In the genomic region with DNA sequence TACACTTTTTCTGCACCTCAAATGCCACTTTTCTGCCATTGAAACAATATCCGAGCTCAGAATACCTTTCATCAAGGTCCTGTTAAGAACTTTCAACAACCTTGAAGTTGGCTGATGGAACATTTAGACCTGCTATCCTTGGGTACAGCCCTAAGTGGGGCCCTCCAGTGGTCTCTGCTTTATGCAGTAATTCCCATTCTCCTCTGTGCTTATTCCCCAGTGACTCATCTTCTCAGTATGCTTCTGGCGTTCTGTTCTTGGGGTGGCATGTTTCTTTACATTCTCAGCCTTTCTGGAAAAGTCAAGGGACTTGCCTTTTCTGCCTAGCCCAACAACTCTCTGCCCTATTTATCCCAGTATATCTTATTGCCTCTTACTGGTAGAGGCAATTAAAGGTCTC, we compare ENCODE assay signal across 9 cellular contexts. TPM values are rescaled to one million over a fixed set of nuclear protein-coding genes. Genes with fewer than 3 reads are reported as not detected.
A peak's percentile ranks its signal among the peaks of the same experiment; 100 is the strongest.
DNase-seq lines count a peak whose midpoint lies in the region; ATAC-seq and TF ChIP-seq lines count a peak whose summit lies in the region.
"Had no signal": no experiment of that assay in that cellular context is flagged by ENCODE, and none has a peak within 500 bp of the region (broad histone marks: within the 10 kb centered on the region; RNA-seq: fewer than 3 reads in every experiment).

No MANE protein-coding gene starts in this region.

- H3K4me2 ChIP-seq in GM23248 (ENCODE audit: unreplicated experiment) = peak overlapping the region; percentile 21

- H3K9me3 ChIP-seq in GM23248 (ENCODE audit: low read depth) (no peaks in the 10 kb centered on the region), Caco-2 (no peaks in the 10 kb centered on the region)

- H3K4me3 Mint-ChIP-seq in Caco-2 (ENCODE audit: unreplicated experiment) = no peak overlapping the region

- H3K9ac ChIP-seq in GM23248 = no peak overlapping the region

- peaks cover 36% of the 10 kb centered on the region for H3F3A ChIP-seq in GM23248 (ENCODE audit: insufficient read depth)

- peaks cover 100% of the 10 kb centered on the region for H3K79me2 ChIP-seq in GM23248 (ENCODE audit: insufficient read depth)

- peak; percentile 57 for DNase-seq in AG04449 (ENCODE audit: low read depth, low spot score)
- DNase-seq in GM23248 = peak; percentile 84
- peak; percentile 89 for DNase-seq in hepatic stellate cell (ENCODE audit: low spot score)
- DNase-seq in Caco-2 = no peak
- DNase-seq in NOMO-1 treated with DMSO at 0.1 percent for 48 hours (lab: John Stamatoyannopoulos, UW; ENCODE audit: unreplicated experiment) = no peak
- no peak for DNase-seq in activated CD8-positive, alpha-beta memory T cell treated with anti-CD3 and anti-CD28 coated beads, Interleukin-2, amount 50 U/mL, for 4 hours

- peak; percentile 32 for TF ChIP-seq CTCF in AG04449 (IDR thresholded peaks at IDR 0.05; ENCODE audit: insufficient read depth, low read length, missing control alignments)
- peak; percentile 28; the same call in 1 of the 2 replicates for TF ChIP-seq CTCF in WI38 (IDR thresholded peaks at IDR 0.05; ENCODE audit: low read depth, low read length)
- TF ChIP-seq CTCF in Caco-2 (IDR thresholded peaks at IDR 0.05; ENCODE audit: insufficient read depth in 1 of 2, low read depth in 1 of 2, low read length in 1 of 2, severe bottlenecking in 1 of 2, unreplicated experiment in 1 of 2) = no peak

- H2AFZ ChIP-seq in GM23248 = no peak overlapping the region

- peaks cover 7% of the 10 kb centered on the region for H3K36me3 ChIP-seq in GM23248 (ENCODE audit: low read depth)
- peaks cover 1% of the 10 kb centered on the region; the same call in 1 of the 2 replicates for H3K36me3 ChIP-seq in Caco-2 (ENCODE audit: control insufficient read depth, insufficient read depth, low read length)

- CTCF ChIA-PET in AG04449 (lab: Yijun Ruan, JAX) (interaction anchor here (0.6 to 2.3 kb wide), 5 partner anchors 9 to 68 kb away, joined by 3 to 7 read pairs (median 5); partner anchors contain the start of gene TRMO), Caco-2 (lab: Charles Lee) (no interaction called here)

- H3K36me3 Mint-ChIP-seq in Caco-2 (ENCODE audit: insufficient read depth, unreplicated experiment) = peaks cover 64% of the 10 kb centered on the region

- peaks cover 31% of the 10 kb centered on the region; the same call in 1 of the 2 replicates for H4K20me1 ChIP-seq in GM23248 (ENCODE audit: insufficient read depth)

- intact Hi-C loops in Caco-2 (cut with micrococcal nuclease; ENCODE audit: unreplicated experiment) = no loop called here

- H3K27me3 Mint-ChIP-seq in Caco-2 (ENCODE audit: insufficient read depth, unreplicated experiment) = no peaks in the 10 kb centered on the region

- H3K4me1 Mint-ChIP-seq in Caco-2 (ENCODE audit: low read depth, unreplicated experiment) = peaks cover 52% of the 10 kb centered on the region

- in situ Hi-C loops in GM23248 (cut with MboI) = no loop called here

- no peaks in the 10 kb centered on the region for H3K9me2 ChIP-seq in GM23248 (ENCODE audit: insufficient read depth)

- BruUV-seq in Caco-2 (replicated peaks; lab: Mats Ljungman, UMichigan) = no TSS peak

- H3K27ac Mint-ChIP-seq in Caco-2 (ENCODE audit: unreplicated experiment) = no peak overlapping the region

- peak overlapping the region; percentile 25; the same call in 1 of the 2 replicates for H3K27ac ChIP-seq in GM23248

- ATAC-seq in HG03521 (IDR thresholded peaks at IDR 0.05; ENCODE audit: unreplicated experiment) = no peak

- H3K4me3 ChIP-seq in AG04449 (ENCODE audit: low read depth, low read length) (no peak overlapping the region), GM23248 (no peak overlapping the region), WI38 (ENCODE audit: low read depth, low read length) (no peak overlapping the region), Caco-2 (ENCODE audit: low read depth, low read length) (no peak overlapping the region)

- POLR2A ChIA-PET in AG04449 (lab: Yijun Ruan, JAX) = interaction anchor here (0.7 kb wide), 1 partner anchor 45 kb away, joined by 3 read pairs; no protein-coding TSS in a partner anchor
- POLR2A ChIA-PET in Caco-2 (lab: Charles Lee) = interaction anchor here (0.6 kb wide), 2 partner anchors 69 to 240 kb away, joined by 6 to 10 read pairs; no protein-coding TSS in a partner anchor

- H3K9me3 Mint-ChIP-seq in Caco-2 (ENCODE audit: unreplicated experiment) = no peaks in the 10 kb centered on the region

- peaks cover 37% of the 10 kb centered on the region for H3K4me1 ChIP-seq in GM23248 (ENCODE audit: insufficient read depth)
- H3K4me1 ChIP-seq in Caco-2 = peaks cover 36% of the 10 kb centered on the region

- 38 to 46% methylated on average over 2 of the region's 2 CpGs for WGBS in GM23248 (ENCODE audit: low coverage in 1 of 2, low lambda C conversion rate in 2 of 2, missing lambda C conversion rate in 2 of 2), 2 experiments

- no peaks in the 10 kb centered on the region for H3K27me3 ChIP-seq in GM23248 (replicated peaks; ENCODE audit: insufficient read depth)
- H3K27me3 ChIP-seq in Caco-2 (replicated peaks; ENCODE audit: control insufficient read depth, insufficient read depth, low read length) = no peaks in the 10 kb centered on the region

RNA-seq across cellular contexts. Expression of gene ANP32B, which starts 7.1 kb away (rescaled TPM):
- total RNA-seq in GM23248 (2014; rRNA removed; shearing (Covaris generic)) = 11.2 and 35.3 TPM in 2 replicates
- 137 and 138 TPM in 2 replicates for polyA plus RNA-seq in GM23248 (2016; fragmentation: Nextera tagmentation; extraction: Ambion mirVana)
- total RNA-seq in Caco-2 (2022) = 299 and 317 TPM in 2 replicates

RNA-seq across cellular contexts. Expression of gene HEMGN, which starts 52.3 kb away (rescaled TPM):
- not detected in 2 replicates for total RNA-seq in GM23248 (2014; rRNA removed; shearing (Covaris generic))
- not detected in 2 replicates for polyA plus RNA-seq in GM23248 (2016; fragmentation: Nextera tagmentation; extraction: Ambion mirVana)
- total RNA-seq in Caco-2 (2022) = not detected in 2 replicates
- total RNA-seq: glomerular endothelial cell had no signal

Comparison
In these comparisons a context has a peak if more than half of its experiments do, and no peak if none do; other contexts are left out.
1. DNase-seq: peak in AG04449 (single experiment), GM23248 (single experiment) and hepatic stellate cell (single experiment); none in Caco-2 (0 of 2), NOMO-1 treated with DMSO at 0.1 percent for 48 hours (single experiment) and activated CD8-positive, alpha-beta memory T cell treated with anti-CD3 and anti-CD28 coated beads, Interleukin-2, amount 50 U/mL, for 4 hours (single experiment).
2. CTCF ChIP-seq: peak in AG04449 (single experiment) and WI38 (single experiment); none in Caco-2 (0 of 2).